In the genomic region with DNA sequence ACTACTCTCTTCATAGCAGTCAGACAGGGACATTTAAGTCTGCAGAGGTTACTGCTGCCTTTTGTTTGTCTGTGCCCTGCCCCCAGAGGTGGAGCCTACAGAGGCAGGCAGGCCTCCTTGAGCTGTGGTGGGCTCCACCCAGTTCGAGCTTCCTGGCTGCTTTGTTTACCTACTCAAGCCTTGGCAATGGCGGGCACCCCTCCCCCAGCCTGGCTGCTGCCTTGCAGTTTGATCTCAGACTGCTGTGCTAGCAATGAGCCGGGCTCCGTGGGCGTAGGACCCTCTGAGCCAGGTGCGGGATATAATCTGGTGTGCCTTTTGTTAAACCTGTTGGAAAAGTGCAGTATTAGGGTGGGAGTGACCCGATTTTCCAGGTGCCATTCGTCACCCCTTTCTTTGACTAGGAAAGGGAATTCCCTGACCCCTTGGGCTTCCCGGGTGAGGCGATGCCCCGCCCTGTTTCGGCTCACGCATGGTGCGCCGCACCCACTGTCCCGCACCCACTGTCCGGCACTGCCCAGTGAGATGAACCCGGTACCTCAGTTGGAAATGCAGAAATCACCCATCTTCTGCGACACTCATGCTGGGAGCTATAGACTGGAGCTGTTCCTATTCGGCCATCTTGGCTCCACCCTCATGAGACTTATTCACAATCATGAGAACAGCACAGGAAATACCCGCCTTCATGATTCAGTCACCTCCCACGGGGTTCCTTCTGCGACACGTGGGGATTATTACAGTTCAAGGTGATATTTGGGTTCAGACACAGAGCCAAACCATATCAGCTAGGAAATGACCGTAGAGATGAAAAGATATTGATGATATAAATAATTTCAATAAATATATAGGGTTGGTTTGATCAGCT, we compare ENCODE assay signal across 8 cellular contexts.
A peak's percentile ranks its signal among the peaks of the same experiment; 100 is the strongest.
DNase-seq lines count a peak whose midpoint lies in the region; ATAC-seq and TF ChIP-seq lines count a peak whose summit lies in the region.
"Not testable (repeated sequence)": the region's sequence is repeated elsewhere in the genome, so short reads cannot be mapped to it uniquely, and the experiment has no call there.

No MANE protein-coding gene starts in this region.

- DNase-seq in CD8-positive, alpha-beta memory T cell = peak in 4 of 5 donors; percentile 12 to 70 (median 16)
- DNase-seq in NCI-H748 (lab: John Stamatoyannopoulos, UW; ENCODE audit: unreplicated experiment) (peak; percentile 64), activated T-cell treated with anti-CD3 and anti-CD28 coated beads for 48 hours (ENCODE audit: low read depth) (peak; percentile 12)
- DNase-seq in activated CD4-positive, alpha-beta T cell treated with anti-CD3 and anti-CD28 coated beads for 1 hour = peak; percentile 9
- peak; percentile 30 for DNase-seq in activated naive CD8-positive, alpha-beta T cell treated with anti-CD3 and anti-CD28 coated beads, Interleukin-2, amount 10 ng/mL, durations not matched to agents 7 days and 5 days
- DNase-seq in left ventricle myocardium inferior = not testable (repeated sequence)
- DNase-seq in stimulated activated CD4-positive, alpha-beta T cell treated with anti-CD3 and anti-CD28 coated beads, Interleukin-15, amount 100 ng/mL, for 24 hours = peak; percentile 49
- peak; percentile 37 for DNase-seq in stimulated activated naive CD8-positive, alpha-beta T cell treated with anti-CD3 and anti-CD28 coated beads, Interleukin-15, Interleukin-2, amounts not matched to agents 100 U/mL and 50 U/mL, for 24 hours

- not testable (repeated sequence) for H3K9me3 Mint-ChIP-seq in CD8-positive, alpha-beta memory T cell; activated naive CD8-positive, alpha-beta T cell treated with anti-CD3 and anti-CD28 coated beads, Interleukin-2, amount 10 ng/mL, durations not matched to agents 7 days and 5 days

- not testable (repeated sequence) for H3K9me3 ChIP-seq in CD8-positive, alpha-beta memory T cell (ENCODE audit: low read length)
- peaks cover 17% of the 10 kb centered on the region for H3K9me3 ChIP-seq in left ventricle myocardium inferior (replicated peaks)

- H3K4me3 ChIP-seq in CD8-positive, alpha-beta memory T cell (ENCODE audit: low read length); left ventricle myocardium inferior: not testable (repeated sequence)

- not testable (repeated sequence) for H3K36me3 ChIP-seq in CD8-positive, alpha-beta memory T cell (ENCODE audit: insufficient read depth, low read length); left ventricle myocardium inferior

- not testable (repeated sequence) for TF ChIP-seq CTCF in left ventricle myocardium inferior (IDR thresholded peaks at IDR 0.05; ENCODE audit: borderline replicate concordance)

- H3K27me3 ChIP-seq in CD8-positive, alpha-beta memory T cell (ENCODE audit: insufficient read depth, low read length, poor library complexity, severe bottlenecking); left ventricle myocardium inferior (ENCODE audit: low read depth): not testable (repeated sequence)

- peak overlapping the region in 6 of 7 donors; percentile 39 to 75 (median 59) for H3K4me3 Mint-ChIP-seq in CD8-positive, alpha-beta memory T cell
- not testable (repeated sequence) for H3K4me3 Mint-ChIP-seq in activated naive CD8-positive, alpha-beta T cell treated with anti-CD3 and anti-CD28 coated beads, Interleukin-2, amount 10 ng/mL, durations not matched to agents 7 days and 5 days

- ATAC-seq in activated naive CD8-positive, alpha-beta T cell treated with anti-CD3 and anti-CD28 coated beads, Interleukin-2, amount 10 ng/mL, durations not matched to agents 7 days and 5 days (ENCODE audit: low read depth) = not testable (repeated sequence)
- peak; percentile 65 for ATAC-seq in stimulated activated naive CD8-positive, alpha-beta T cell treated with anti-CD3 and anti-CD28 coated beads, Interleukin-15, Interleukin-2, amounts not matched to agents 100 U/mL and 50 U/mL, for 24 hours

- peak overlapping the region; percentile 75 to 92 (median 88) for H3K27ac Mint-ChIP-seq in CD8-positive, alpha-beta memory T cell
- not testable (repeated sequence) for H3K27ac Mint-ChIP-seq in activated naive CD8-positive, alpha-beta T cell treated with anti-CD3 and anti-CD28 coated beads, Interleukin-2, amount 10 ng/mL, durations not matched to agents 7 days and 5 days

- intact Hi-C loops in left ventricle myocardium inferior (cut with micrococcal nuclease) = not testable (repeated sequence)

- peaks cover 42 to 70% (median 55%) of the 10 kb centered on the region in 3 donors for H3K4me1 Mint-ChIP-seq in CD8-positive, alpha-beta memory T cell
- H3K4me1 Mint-ChIP-seq in activated naive CD8-positive, alpha-beta T cell treated with anti-CD3 and anti-CD28 coated beads, Interleukin-2, amount 10 ng/mL, durations not matched to agents 7 days and 5 days = not testable (repeated sequence)

- not testable (repeated sequence) for H3K27me3 Mint-ChIP-seq in CD8-positive, alpha-beta memory T cell; activated naive CD8-positive, alpha-beta T cell treated with anti-CD3 and anti-CD28 coated beads, Interleukin-2, amount 10 ng/mL, durations not matched to agents 7 days and 5 days

- not testable (repeated sequence) for H3K27ac ChIP-seq in CD8-positive, alpha-beta memory T cell (ENCODE audit: low read depth, low read length)
- H3K27ac ChIP-seq in left ventricle myocardium inferior (replicated peaks) = peak overlapping the region; percentile 12

- peaks cover 16% of the 10 kb centered on the region for H3K4me1 ChIP-seq in CD8-positive, alpha-beta memory T cell (ENCODE audit: insufficient read depth, low read length)
- H3K4me1 ChIP-seq in left ventricle myocardium inferior = not testable (repeated sequence)

- POLR2A ChIA-PET in CD8-positive, alpha-beta memory T cell (lab: Charles Lee); activated naive CD8-positive, alpha-beta T cell treated with anti-CD3 and anti-CD28 coated beads, Interleukin-2, amount 10 ng/mL, durations not matched to agents 7 days and 5 days (lab: Charles Lee): not testable (repeated sequence)

- CTCF ChIA-PET in CD8-positive, alpha-beta memory T cell (lab: Charles Lee) = interaction anchor here (0.9 to 1.2 kb wide), 2 partner anchors 17 to 30 kb away, joined by 3 read pairs; no protein-coding TSS in a partner anchor

- H3K36me3 Mint-ChIP-seq in CD8-positive, alpha-beta memory T cell = peaks cover 20 to 43% (median 29%) of the 10 kb centered on the region in 3 donors
- H3K36me3 Mint-ChIP-seq in activated naive CD8-positive, alpha-beta T cell treated with anti-CD3 and anti-CD28 coated beads, Interleukin-2, amount 10 ng/mL, durations not matched to agents 7 days and 5 days = peaks cover 48% of the 10 kb centered on the region
